ENCODE assay signal across 29 cellular contexts in genomic region chr6:1237636-1238035, GRCh38.
"Had no signal": no experiment of that assay in that cellular context is flagged by ENCODE, and none has a peak within 500 bp of the region (broad histone marks: within the 10 kb centered on the region; RNA-seq: fewer than 3 reads in every experiment).

No MANE protein-coding gene starts in this region.

- H3K9me3 Mint-ChIP-seq: stimulated activated effector memory CD8-positive, alpha-beta T cell treated with anti-CD3 and anti-CD28 coated beads, Interleukin-12 subunit alpha, Interleukin-12 subunit beta, amount 100 ng/mL, for 72 hours; stimulated activated memory B cell treated with anti-CD40 and anti-IgM and Interleukin-4, amounts not matched to agents 10 μg/mL and 1 μg/mL and 100 μg/mL, for 72 hours; stimulated activated naive B cell treated with anti-CD40 and anti-IgM and Interleukin-4, amounts not matched to agents 10 μg/mL and 1 μg/mL and 100 μg/mL, for 72 hours; stimulated activated naive CD8-positive, alpha-beta T cell treated with anti-CD3 and anti-CD28 coated beads, Interleukin-15, amount 100 ng/mL, for 72 hours; stimulated activated naive CD8-positive, alpha-beta T cell treated with anti-CD3 and anti-CD28 coated beads, Interleukin-15, Interleukin-2, amounts not matched to agents 100 ng/mL and 50 ng/mL, for 24 hours; type B pancreatic cell had no signal

- H3K4me3 ChIP-seq: stomach, suprapubic skin, testis, thoracic aorta, thyroid gland, tibial artery, tibial nerve, transverse colon, upper lobe of left lung, upper lobe of right lung, uterus, vagina had no signal

- H3K4me3 Mint-ChIP-seq: stimulated activated effector memory CD8-positive, alpha-beta T cell treated with anti-CD3 and anti-CD28 coated beads, Interleukin-12 subunit alpha, Interleukin-12 subunit beta, amount 100 ng/mL, for 72 hours; stimulated activated memory B cell treated with anti-CD40 and anti-IgM and Interleukin-4, amounts not matched to agents 10 μg/mL and 1 μg/mL and 100 μg/mL, for 72 hours; stimulated activated naive B cell treated with anti-CD40 and anti-IgM and Interleukin-4, amounts not matched to agents 10 μg/mL and 1 μg/mL and 100 μg/mL, for 72 hours; stimulated activated naive CD8-positive, alpha-beta T cell treated with anti-CD3 and anti-CD28 coated beads, Interleukin-15, amount 100 ng/mL, for 72 hours; stimulated activated naive CD8-positive, alpha-beta T cell treated with anti-CD3 and anti-CD28 coated beads, Interleukin-15, Interleukin-2, amounts not matched to agents 100 ng/mL and 50 ng/mL, for 24 hours; type B pancreatic cell had no signal

- H3K36me3 ChIP-seq: stomach, suprapubic skin, thoracic aorta, thyroid gland, tibial artery, tibial nerve, transverse colon, upper lobe of left lung, upper lobe of right lung, uterus, vagina had no signal

- H3K36me3 Mint-ChIP-seq: stimulated activated effector memory CD8-positive, alpha-beta T cell treated with anti-CD3 and anti-CD28 coated beads, Interleukin-12 subunit alpha, Interleukin-12 subunit beta, amount 100 ng/mL, for 72 hours; stimulated activated memory B cell treated with anti-CD40 and anti-IgM and Interleukin-4, amounts not matched to agents 10 μg/mL and 1 μg/mL and 100 μg/mL, for 72 hours; stimulated activated naive B cell treated with anti-CD40 and anti-IgM and Interleukin-4, amounts not matched to agents 10 μg/mL and 1 μg/mL and 100 μg/mL, for 72 hours; type B pancreatic cell had no signal

- H3K27me3 ChIP-seq: stomach, testis, thyroid gland, tibial nerve, transverse colon, upper lobe of left lung, upper lobe of right lung, uterus, vagina had no signal

- ATAC-seq: stimulated activated effector memory CD8-positive, alpha-beta T cell treated with anti-CD3 and anti-CD28 coated beads, Interleukin-12 subunit alpha, Interleukin-12 subunit beta, amount 100 ng/mL, for 72 hours; stimulated activated memory B cell treated with anti-CD40 and anti-IgM and Interleukin-4, amounts not matched to agents 10 μg/mL and 1 μg/mL and 100 μg/mL, for 72 hours; stimulated activated naive B cell treated with anti-CD40 and anti-IgM and Interleukin-4, amounts not matched to agents 10 μg/mL and 1 μg/mL and 100 μg/mL, for 72 hours; stimulated activated naive CD8-positive, alpha-beta T cell treated with anti-CD3 and anti-CD28 coated beads, Interleukin-15, amount 100 ng/mL, for 72 hours; stimulated activated naive CD8-positive, alpha-beta T cell treated with anti-CD3 and anti-CD28 coated beads, Interleukin-15, Interleukin-2, amounts not matched to agents 100 U/mL and 50 U/mL, for 24 hours; upper lobe of right lung had no signal

- DNase-seq: stimulated activated CD4-positive, alpha-beta T cell treated with anti-CD3 and anti-CD28 coated beads, Interleukin-2, amount 100 ng/mL, for 48 hours; stimulated activated CD4-positive, alpha-beta T cell treated with anti-CD3 and anti-CD28 coated beads, Interleukin-4, amount 100 ng/mL, for 1 hour; stimulated activated CD4-positive, alpha-beta T cell treated with anti-CD3 and anti-CD28 coated beads, Interleukin-4, amount 100 ng/mL, for 24 hours; stimulated activated CD4-positive, alpha-beta T cell treated with anti-CD3 and anti-CD28 coated beads, Interleukin-4, amount 100 ng/mL, for 4 hours; stimulated activated CD8-positive, alpha-beta memory T cell treated with anti-CD3 and anti-CD28 coated beads, Interleukin-4, amount 100 ng/mL, for 48 hours; stimulated activated naive B cell treated with anti-CD40 and anti-IgM and Interleukin-4, amounts not matched to agents 10 μg/mL and 1 μg/mL and 100 μg/mL, for 72 hours; stimulated activated naive CD4-positive, alpha-beta T cell; stimulated activated naive CD4-positive, alpha-beta T cell treated with Interleukin-2 at 50 U/mL for 16 hours; stimulated activated naive CD8-positive, alpha-beta T cell treated with anti-CD3 and anti-CD28 coated beads, Interleukin-15, amount 100 ng/mL, for 72 hours; stimulated activated naive CD8-positive, alpha-beta T cell treated with anti-CD3 and anti-CD28 coated beads, Interleukin-15, Interleukin-2, amounts not matched to agents 100 U/mL and 50 U/mL, for 24 hours; stomach; substantia nigra; testis; thyroid gland; tibial artery; transverse colon; trophoblast cell; upper lobe of right lung; uterus had no signal

- H3K27ac Mint-ChIP-seq: stimulated activated effector memory CD8-positive, alpha-beta T cell treated with anti-CD3 and anti-CD28 coated beads, Interleukin-12 subunit alpha, Interleukin-12 subunit beta, amount 100 ng/mL, for 72 hours; stimulated activated memory B cell treated with anti-CD40 and anti-IgM and Interleukin-4, amounts not matched to agents 10 μg/mL and 1 μg/mL and 100 μg/mL, for 72 hours; stimulated activated naive B cell treated with anti-CD40 and anti-IgM and Interleukin-4, amounts not matched to agents 10 μg/mL and 1 μg/mL and 100 μg/mL, for 72 hours; stimulated activated naive CD8-positive, alpha-beta T cell treated with anti-CD3 and anti-CD28 coated beads, Interleukin-15, amount 100 ng/mL, for 72 hours; stimulated activated naive CD8-positive, alpha-beta T cell treated with anti-CD3 and anti-CD28 coated beads, Interleukin-15, Interleukin-2, amounts not matched to agents 100 ng/mL and 50 ng/mL, for 24 hours; type B pancreatic cell had no signal

- FAIRE-seq: urothelium cell line had no signal

- H3K4me1 Mint-ChIP-seq: stimulated activated effector memory CD8-positive, alpha-beta T cell treated with anti-CD3 and anti-CD28 coated beads, Interleukin-12 subunit alpha, Interleukin-12 subunit beta, amount 100 ng/mL, for 72 hours; stimulated activated memory B cell treated with anti-CD40 and anti-IgM and Interleukin-4, amounts not matched to agents 10 μg/mL and 1 μg/mL and 100 μg/mL, for 72 hours; stimulated activated naive B cell treated with anti-CD40 and anti-IgM and Interleukin-4, amounts not matched to agents 10 μg/mL and 1 μg/mL and 100 μg/mL, for 72 hours; stimulated activated naive CD8-positive, alpha-beta T cell treated with anti-CD3 and anti-CD28 coated beads, Interleukin-15, amount 100 ng/mL, for 72 hours had no signal

- H3K27ac ChIP-seq: stomach, suprapubic skin, testis, thoracic aorta, thyroid gland, tibial artery, tibial nerve, transverse colon, upper lobe of left lung, upper lobe of right lung, uterus, vagina had no signal

- H3K4me1 ChIP-seq: testis, transverse colon, upper lobe of left lung, upper lobe of right lung, uterus, vagina had no signal

- H3K9me3 ChIP-seq: stomach, suprapubic skin, testis, thoracic aorta, thyroid gland, tibial artery, tibial nerve, transverse colon, upper lobe of left lung, upper lobe of right lung, uterus, vagina had no signal
